Comparison of ENCODE assay signal across 9 cellular contexts in genomic region chr19:16588824-16589577, GRCh38. TPM values are rescaled to one million over a fixed set of nuclear protein-coding genes. Genes with fewer than 3 reads are reported as not detected.
DNase-seq lines count a peak whose midpoint lies in the region; ATAC-seq, FAIRE-seq and TF ChIP-seq lines count a peak whose summit lies in the region.
"Had no signal": no experiment of that assay in that cellular context is flagged by ENCODE, and none has a peak within 500 bp of the region (broad histone marks: within the 10 kb centered on the region; RNA-seq: fewer than 3 reads in every experiment).

No MANE protein-coding gene starts in this region.

- no peak for DNase-seq in activated T-cell treated with anti-CD3 and anti-CD28 coated beads, Interleukin-2, amount 50 U/mL, for 24 hours
- no peak for DNase-seq in activated T-cell treated with anti-CD3 and anti-CD28 coated beads for 4 hours
- no peak for DNase-seq in K562 (ENCODE audit: extremely low read depth in 1 of 4, low spot score in 3 of 4)
- DNase-seq in stomach, result no peak
- no peak for DNase-seq in small intestine
- no peak for DNase-seq in cerebellum (ENCODE audit: low spot score)
- no peak for DNase-seq in osteocyte (ENCODE audit: extremely low spot score, unreplicated experiment)

- ATAC-seq in HG03432 (IDR thresholded peaks at IDR 0.05; ENCODE audit: unreplicated experiment) (peak; percentile 3), K562 (peak; percentile 3; the same call in 2 of the 3 replicates)

- peaks cover 49 to 67% of the 10 kb centered on the region in 2 experiments for H3K4me1 ChIP-seq in K562 (replicated peaks in 1 of 2; ENCODE audit: control insufficient read depth in 2 of 2, insufficient read depth in 2 of 2, low read length in 2 of 2)
- peaks cover 64 to 92% (median 83%) of the 10 kb centered on the region in 4 donors for H3K4me1 ChIP-seq in stomach
- H3K4me1 ChIP-seq in small intestine (ENCODE audit: control insufficient read depth in 2 of 2, insufficient read depth in 1 of 2, low read depth in 1 of 2, low read length in 1 of 2), result peaks cover 4 to 9% of the 10 kb centered on the region in 2 donors

- peaks cover 29% of the 10 kb centered on the region for H3K36me3 Mint-ChIP-seq in activated T-cell treated with anti-CD3 and anti-CD28 coated beads, Interleukin-2, amount 50 U/mL, for 24 hours (ENCODE audit: low read depth)
- H3K36me3 Mint-ChIP-seq in osteocyte (ENCODE audit: unreplicated experiment), result no peaks in the 10 kb centered on the region

- TF ChIP-seq EP300 in K562 (IDR thresholded peaks at IDR 0.05; ENCODE audit: low read length) (no peak), stomach (IDR thresholded peaks at IDR 0.05) (no peak)

- peak overlapping the region; percentile 18 to 75 for H3K9ac ChIP-seq in K562 (ENCODE audit: insufficient read depth in 1 of 2, low read depth in 2 of 2, low read length in 2 of 2)

- no peaks in the 10 kb centered on the region for H3K27me3 Mint-ChIP-seq in activated T-cell treated with anti-CD3 and anti-CD28 coated beads, Interleukin-2, amount 50 U/mL, for 24 hours
- no peaks in the 10 kb centered on the region for H3K27me3 Mint-ChIP-seq in osteocyte (ENCODE audit: unreplicated experiment)

- POLR2A ChIA-PET in K562 (lab: Yijun Ruan, JAX), result interaction anchor here (0.6 to 1.9 kb wide), 2 partner anchors 13 to 58 kb away, joined by 3 to 8 read pairs; no protein-coding TSS in a partner anchor

- no peak for TF ChIP-seq POLR2A in K562 (conservative IDR thresholded peaks at IDR 0.05)
- TF ChIP-seq POLR2A in stomach (IDR thresholded peaks at IDR 0.05), result no peak

- in situ Hi-C loops in K562 (cut with MboI), result no loop called here

- no peaks in the 10 kb centered on the region for H3K9me3 Mint-ChIP-seq in activated T-cell treated with anti-CD3 and anti-CD28 coated beads, Interleukin-2, amount 50 U/mL, for 24 hours
- H3K9me3 Mint-ChIP-seq in osteocyte (ENCODE audit: unreplicated experiment), result no peaks in the 10 kb centered on the region

- WGBS in K562 (ENCODE audit: insufficient coverage, low coverage, missing lambda C conversion rate), result 9% methylated on average over 11 of the region's 11 CpGs
- 68 to 80% (median 77%) methylated on average over 7 to 11 of the region's 11 CpGs for WGBS in stomach, 5 donors
- 72 to 83% (median 76%) methylated on average over 11 of the region's 11 CpGs for WGBS in small intestine, 3 donors

- H3K27me3 ChIP-seq in K562 (ENCODE audit: control insufficient read depth in 2 of 2, insufficient read depth in 2 of 2, low read length in 2 of 2), result no peaks in the 10 kb centered on the region
- H3K27me3 ChIP-seq in stomach, result no peaks in the 10 kb centered on the region
- H3K27me3 ChIP-seq in small intestine (ENCODE audit: control insufficient read depth in 2 of 2, insufficient read depth in 2 of 2, low read length in 2 of 2), result no peaks in the 10 kb centered on the region

- H2AFZ ChIP-seq in K562 (ENCODE audit: low read depth, low read length), result peak overlapping the region; percentile 42

- H3K36me3 ChIP-seq in K562 (ENCODE audit: control insufficient read depth, insufficient read depth, low read length) (peaks cover 14% of the 10 kb centered on the region; the same call in 2 of the 3 replicates), stomach (no peaks in the 10 kb centered on the region), small intestine (ENCODE audit: control insufficient read depth in 2 of 2, insufficient read depth in 2 of 2, low read length in 2 of 2) (no peaks in the 10 kb centered on the region)
- H3K36me3 ChIP-seq: thoracic aorta had no signal

- H3K4me2 ChIP-seq in K562 (ENCODE audit: insufficient read depth, low read length), result peak overlapping the region; percentile 77

- H3K9me3 ChIP-seq in K562 (replicated peaks; ENCODE audit: control insufficient read depth, insufficient read depth, low read depth, low read length) (no peaks in the 10 kb centered on the region), stomach (no peaks in the 10 kb centered on the region), small intestine (ENCODE audit: control insufficient read depth, low read depth) (no peaks in the 10 kb centered on the region)
- H3K9me3 ChIP-seq: thoracic aorta had no signal

- no peak for TF ChIP-seq RAD21 in K562 (CRISPR knock-in tag; conservative IDR thresholded peaks at IDR 0.05 in 1 of 2, IDR thresholded peaks at IDR 0.05 in 1 of 2)

- peak overlapping the region; percentile 91 for H3K27ac Mint-ChIP-seq in activated T-cell treated with anti-CD3 and anti-CD28 coated beads, Interleukin-2, amount 50 U/mL, for 24 hours
- H3K27ac Mint-ChIP-seq in osteocyte (ENCODE audit: unreplicated experiment), result no peak overlapping the region

- TF ChIP-seq CTCF in K562 (IDR thresholded peaks at IDR 0.05 in 2 of 3, conservative IDR thresholded peaks at IDR 0.05 in 1 of 3; ENCODE audit: insufficient read depth in 2 of 3, low read depth in 1 of 3, low read length in 3 of 3) (no peak), stomach (IDR thresholded peaks at IDR 0.05) (no peak), osteocyte (IDR thresholded peaks at IDR 0.05) (no peak)

- peak overlapping the region; percentile 84 for H3K4me3 Mint-ChIP-seq in activated T-cell treated with anti-CD3 and anti-CD28 coated beads, Interleukin-2, amount 50 U/mL, for 24 hours
- H3K4me3 Mint-ChIP-seq in osteocyte (ENCODE audit: unreplicated experiment), result no peak overlapping the region

- H3K9me1 ChIP-seq in K562 (ENCODE audit: control insufficient read depth, insufficient read depth, low read length), result no peaks in the 10 kb centered on the region

- no peak for FAIRE-seq in K562 (lab: Jason Lieb, UNC)
- no peak for FAIRE-seq in small intestine (lab: Jason Lieb, UNC)

- intact Hi-C loops in K562 (cut with micrococcal nuclease), result loop anchor here (2.0 kb wide), 1 partner anchor 40 kb away; the partner anchor contains the start of gene MED26
- intact Hi-C loops in stomach (cut with DNase I; ENCODE audit: low total_unique reads), result no loop called here

- peaks cover 91% of the 10 kb centered on the region for H3K4me1 Mint-ChIP-seq in activated T-cell treated with anti-CD3 and anti-CD28 coated beads, Interleukin-2, amount 50 U/mL, for 24 hours (ENCODE audit: low read depth)
- H3K4me1 Mint-ChIP-seq in osteocyte (ENCODE audit: unreplicated experiment), result peaks cover 67% of the 10 kb centered on the region

- no TSS peak for BruUV-seq in K562 (replicated peaks; lab: Mats Ljungman, UMichigan)

- H3K27ac ChIP-seq in K562 (ENCODE audit: extremely low read depth, low read depth, low read length) (peak overlapping the region; percentile 61), stomach (peak overlapping the region in 3 of 5 donors; percentile 67 to 77 (median 72)), small intestine (ENCODE audit: low read depth in 1 of 2, low read length in 1 of 2) (peak overlapping the region in 1 of 2 donors; percentile 67)

- H4K20me1 ChIP-seq in K562 (replicated peaks; ENCODE audit: control insufficient read depth, insufficient read depth, low read length), result peaks cover 58% of the 10 kb centered on the region

- CTCF ChIA-PET in K562 (lab: Yijun Ruan, JAX; ENCODE audit: low intra/inter-chr PET ratio), result no interaction called here

- peaks cover 96% of the 10 kb centered on the region for H3K79me2 ChIP-seq in K562 (ENCODE audit: control insufficient read depth, insufficient read depth, low read length)

- H3K4me3 ChIP-seq in K562 (peak overlapping the region; percentile 7; the same call in 1 of the 2 replicates), stomach (no peak overlapping the region), small intestine (ENCODE audit: low read depth in 1 of 2, low read length in 2 of 2) (no peak overlapping the region)

RNA-seq across cellular contexts. Expression of gene SLC35E1, which starts 16.8 kb away (rescaled TPM):
- total RNA-seq in K562 (2011; cell fraction: chromatin; rRNA removed; ENCODE audit: low replicate concordance), result 132 and 248 TPM in 2 replicates
- 136 and 163 TPM in 2 replicates for total RNA-seq in K562 (2011; cell fraction: nucleolus; rRNA removed)
- 156 and 184 TPM in 2 replicates for total RNA-seq in K562 (2011; cell fraction: nucleoplasm; rRNA removed)
- total RNA-seq in K562 (2014; rRNA removed), result 18.5 and 24.4 TPM in 2 replicates
- total RNA-seq in K562 (2014; rRNA removed; fragmentation: Illumina TruSeq; extraction: Trizol), result 27.8 and 28.4 TPM in 2 replicates
- total RNA-seq in K562 (2015; rRNA removed; fragmentation: Illumina TruSeq; extraction: Trizol), result 25.7 and 27.3 TPM in 2 replicates
- total RNA-seq in K562 (2021), result 40.1 and 44.5 TPM in 2 replicates
- polyA plus RNA-seq in K562 (2011; rRNA removed), result 28.0 and 40.1 TPM in 2 replicates
- 41.7 and 60.4 TPM in 2 replicates for polyA plus RNA-seq in K562 (2011; cell fraction: cytosol; rRNA removed)
- polyA plus RNA-seq in K562 (2011; cell fraction: nucleus; rRNA removed), result 28.4 and 51.0 TPM in 2 replicates
- polyA plus RNA-seq in K562 (2012), result 23.2 and 28.7 TPM in 2 replicates
- 31.3 and 34.3 TPM in 2 replicates for polyA plus RNA-seq in K562 (2014; fragmentation: Illumina TruSeq; extraction: Trizol)
- 10 to 100 TPM; 15.0 to 16.1 TPM for polyA plus RNA-seq in K562 (2014; fragmentation: Nextera tagmentation; extraction: Ambion mirVana)
- 19.3 and 29.4 TPM in 2 replicates for polyA plus RNA-seq in K562 (2014; rRNA removed)
- 54.7 and 61.3 TPM in 2 replicates for polyA minus RNA-seq in K562 (2011; rRNA and poly(A)+ RNA removed)
- 47.2 and 51.0 TPM in 2 replicates for polyA minus RNA-seq in K562 (2011; cell fraction: cytosol; rRNA and poly(A)+ RNA removed)
- polyA minus RNA-seq in K562 (2011; cell fraction: nucleus; rRNA and poly(A)+ RNA removed), result 20.2 and 28.9 TPM in 2 replicates
- total RNA-seq in stomach, result 10 to 100 TPM; 18.3 to 63.7 (median 52.5) TPM
- 10 to 100 TPM; 16.2 to 21.7 (median 16.8) TPM for polyA plus RNA-seq in stomach
- 10 to 100 TPM; 14.5 to 19.6 (median 17.8) TPM for polyA plus RNA-seq in small intestine
- 29.9 TPM for total RNA-seq in cerebellum
- 49.8 and 55.5 TPM in 2 replicates for total RNA-seq in osteocyte

RNA-seq across cellular contexts. Expression of gene MED26, which starts 39.0 kb away (rescaled TPM):
- 31.4 and 62.0 TPM in 2 replicates for total RNA-seq in K562 (2011; cell fraction: chromatin; rRNA removed; ENCODE audit: low replicate concordance)
- total RNA-seq in K562 (2011; cell fraction: nucleolus; rRNA removed), result 34.2 and 40.0 TPM in 2 replicates
- 27.1 and 33.1 TPM in 2 replicates for total RNA-seq in K562 (2011; cell fraction: nucleoplasm; rRNA removed)
- 12.9 and 15.2 TPM in 2 replicates for total RNA-seq in K562 (2014; rRNA removed)
- 3.7 and 4.6 TPM in 2 replicates for total RNA-seq in K562 (2014; rRNA removed; fragmentation: Illumina TruSeq; extraction: Trizol)
- 7.1 and 7.5 TPM in 2 replicates for total RNA-seq in K562 (2015; rRNA removed; fragmentation: Illumina TruSeq; extraction: Trizol)
- total RNA-seq in K562 (2021), result 15.1 and 16.5 TPM in 2 replicates
- 5.6 and 6.1 TPM in 2 replicates for polyA plus RNA-seq in K562 (2011; rRNA removed)
- polyA plus RNA-seq in K562 (2011; cell fraction: cytosol; rRNA removed), result 5.8 and 11.0 TPM in 2 replicates
- 6.6 and 9.2 TPM in 2 replicates for polyA plus RNA-seq in K562 (2011; cell fraction: nucleus; rRNA removed)
- polyA plus RNA-seq in K562 (2012), result 5.5 and 7.2 TPM in 2 replicates
- polyA plus RNA-seq in K562 (2014; fragmentation: Illumina TruSeq; extraction: Trizol), result 6.2 and 8.4 TPM in 2 replicates
- polyA plus RNA-seq in K562 (2014; fragmentation: Nextera tagmentation; extraction: Ambion mirVana), result under 1 TPM; 0.71 to 0.86 TPM
- 8.4 and 9.0 TPM in 2 replicates for polyA plus RNA-seq in K562 (2014; rRNA removed)
- 5.4 and 10.0 TPM in 2 replicates for polyA minus RNA-seq in K562 (2011; rRNA and poly(A)+ RNA removed)
- 10.9 and 11.5 TPM in 2 replicates for polyA minus RNA-seq in K562 (2011; cell fraction: cytosol; rRNA and poly(A)+ RNA removed)
- polyA minus RNA-seq in K562 (2011; cell fraction: nucleus; rRNA and poly(A)+ RNA removed), result 13.2 and 20.2 TPM in 2 replicates
- total RNA-seq in stomach, result 10 to 100 TPM in 2 of 5 donors, 1 to 10 TPM in 2, under 1 TPM in 1; 0.58 to 41.7 (median 6.2) TPM
- polyA plus RNA-seq in stomach, result 1 to 10 TPM; 2.9 to 4.8 (median 3.8) TPM
- 1 to 10 TPM; 4.6 to 5.5 (median 5.4) TPM for polyA plus RNA-seq in small intestine
- 5.3 TPM for total RNA-seq in cerebellum
- 9.5 and 15.4 TPM in 2 replicates for total RNA-seq in osteocyte

RNA-seq across cellular contexts. Expression of gene CHERP, which starts 46.8 kb away (rescaled TPM):
- 69.6 and 152 TPM in 2 replicates for total RNA-seq in K562 (2011; cell fraction: chromatin; rRNA removed; ENCODE audit: low replicate concordance)
- 74.1 and 82.9 TPM in 2 replicates for total RNA-seq in K562 (2011; cell fraction: nucleolus; rRNA removed)
- total RNA-seq in K562 (2011; cell fraction: nucleoplasm; rRNA removed), result 82.4 and 95.0 TPM in 2 replicates
- 7.8 and 9.6 TPM in 2 replicates for total RNA-seq in K562 (2014; rRNA removed)
- total RNA-seq in K562 (2014; rRNA removed; fragmentation: Illumina TruSeq; extraction: Trizol), result 4.5 and 6.9 TPM in 2 replicates
- total RNA-seq in K562 (2015; rRNA removed; fragmentation: Illumina TruSeq; extraction: Trizol), result 10.1 and 10.8 TPM in 2 replicates
- 76.7 and 85.1 TPM in 2 replicates for total RNA-seq in K562 (2021)
- 4.9 and 9.0 TPM in 2 replicates for polyA plus RNA-seq in K562 (2011; rRNA removed)
- polyA plus RNA-seq in K562 (2011; cell fraction: cytosol; rRNA removed), result 5.3 and 7.6 TPM in 2 replicates
- polyA plus RNA-seq in K562 (2011; cell fraction: nucleus; rRNA removed), result 47.7 and 60.8 TPM in 2 replicates
- polyA plus RNA-seq in K562 (2012), result 37.7 and 48.9 TPM in 2 replicates
- polyA plus RNA-seq in K562 (2014; fragmentation: Illumina TruSeq; extraction: Trizol), result 26.3 and 41.8 TPM in 2 replicates
- polyA plus RNA-seq in K562 (2014; fragmentation: Nextera tagmentation; extraction: Ambion mirVana), result under 1 TPM; 0.60 to 0.75 TPM
- polyA plus RNA-seq in K562 (2014; rRNA removed), result 34.3 and 36.7 TPM in 2 replicates
- 4.3 and 4.9 TPM in 2 replicates for polyA minus RNA-seq in K562 (2011; rRNA and poly(A)+ RNA removed)
- polyA minus RNA-seq in K562 (2011; cell fraction: cytosol; rRNA and poly(A)+ RNA removed), result 24.6 and 35.2 TPM in 2 replicates
- 23.3 and 23.4 TPM in 2 replicates for polyA minus RNA-seq in K562 (2011; cell fraction: nucleus; rRNA and poly(A)+ RNA removed)
- 10 to 100 TPM in 2 of 5 donors, 1 to 10 TPM in 3; 3.5 to 64.7 (median 9.0) TPM for total RNA-seq in stomach
- polyA plus RNA-seq in stomach, result 10 to 100 TPM; 11.5 to 15.8 (median 11.6) TPM
- 10 to 100 TPM in 1 of 3 donors, 1 to 10 TPM in 2; 9.8 to 25.4 (median 10.0) TPM for polyA plus RNA-seq in small intestine
- 12.8 TPM for total RNA-seq in cerebellum
- total RNA-seq in osteocyte, result 45.1 and 50.1 TPM in 2 replicates
